In genomic region chr14:68065322-68065721, GRCh38 we compare ENCODE assay signal across 25 cellular contexts.
"Had no signal": no experiment of that assay in that cellular context is flagged by ENCODE, and none has a peak within 500 bp of the region (broad histone marks: within the 10 kb centered on the region; RNA-seq: fewer than 3 reads in every experiment).

No MANE protein-coding gene starts in this region.

- H3K9ac ChIP-seq: neural progenitor cell had no signal

- H3K4me1 ChIP-seq: left ventricle myocardium inferior, neural progenitor cell, right atrium auricular region, right lobe of liver, testis, upper lobe of right lung had no signal

- H3K36me3 ChIP-seq: left ventricle myocardium inferior, neural progenitor cell, ovary, right atrium auricular region, right lobe of liver, stomach, thyroid gland, transverse colon, upper lobe of right lung, uterus had no signal

- H3K27ac ChIP-seq: left ventricle myocardium inferior, neural progenitor cell, ovary, right atrium auricular region, right lobe of liver, skin epidermis, stomach, testis, thyroid gland, transverse colon, upper lobe of right lung, uterus had no signal

- DNase-seq: hypothalamus; immature natural killer cell; left ventricle myocardium inferior; mesendoderm; naive B cell; natural killer cell; nephron progenitor cell; ovary; right lobe of liver; stimulated activated CD4-positive, alpha-beta T cell treated with anti-CD3 and anti-CD28 coated beads, Interleukin-12 subunit alpha, Interleukin-12 subunit beta, amount 100 ng/mL, for 4 hours; stimulated activated CD4-positive, alpha-beta T cell treated with anti-CD3 and anti-CD28 coated beads, Interleukin-15, amount 100 ng/mL, for 24 hours; stimulated activated CD4-positive, alpha-beta T cell treated with anti-CD3 and anti-CD28 coated beads, Interleukin-2, amount 100 ng/mL, for 24 hours; stimulated activated CD4-positive, alpha-beta T cell treated with anti-CD3 and anti-CD28 coated beads, Interleukin-4, amount 100 ng/mL, for 1 hour; stimulated activated naive B cell treated with anti-CD40 and anti-IgM and Interleukin-4, amounts not matched to agents 10 μg/mL and 1 μg/mL and 100 μg/mL, for 72 hours; stimulated activated naive CD8-positive, alpha-beta T cell treated with anti-CD3 and anti-CD28 coated beads, Interleukin-15, Interleukin-2, amounts not matched to agents 100 U/mL and 50 U/mL, for 24 hours; stomach; testis; thyroid gland; transverse colon; upper lobe of right lung; uterus had no signal

- H3K4me2 ChIP-seq: neural progenitor cell had no signal

- H3K27me3 ChIP-seq: neural progenitor cell, ovary, right atrium auricular region, right lobe of liver, stomach, testis, thyroid gland, transverse colon, upper lobe of right lung, uterus had no signal

- H3K9me3 ChIP-seq: ovary, right lobe of liver, testis, thyroid gland had no signal

- H2AFZ ChIP-seq: neural progenitor cell had no signal

- ATAC-seq: natural killer cell; right lobe of liver; stimulated activated naive B cell treated with anti-CD40 and anti-IgM and Interleukin-4, amounts not matched to agents 10 μg/mL and 1 μg/mL and 100 μg/mL, for 72 hours; stimulated activated naive CD8-positive, alpha-beta T cell treated with anti-CD3 and anti-CD28 coated beads, Interleukin-15, Interleukin-2, amounts not matched to agents 100 U/mL and 50 U/mL, for 24 hours; upper lobe of right lung had no signal

- H3K4me3 ChIP-seq: left ventricle myocardium inferior, lung, neural progenitor cell, ovary, right atrium auricular region, right lobe of liver, skin epidermis, stomach, testis, thyroid gland, transverse colon, upper lobe of right lung, uterus had no signal
